ENCODE assay signal across 8 cellular contexts in the genomic region with DNA sequence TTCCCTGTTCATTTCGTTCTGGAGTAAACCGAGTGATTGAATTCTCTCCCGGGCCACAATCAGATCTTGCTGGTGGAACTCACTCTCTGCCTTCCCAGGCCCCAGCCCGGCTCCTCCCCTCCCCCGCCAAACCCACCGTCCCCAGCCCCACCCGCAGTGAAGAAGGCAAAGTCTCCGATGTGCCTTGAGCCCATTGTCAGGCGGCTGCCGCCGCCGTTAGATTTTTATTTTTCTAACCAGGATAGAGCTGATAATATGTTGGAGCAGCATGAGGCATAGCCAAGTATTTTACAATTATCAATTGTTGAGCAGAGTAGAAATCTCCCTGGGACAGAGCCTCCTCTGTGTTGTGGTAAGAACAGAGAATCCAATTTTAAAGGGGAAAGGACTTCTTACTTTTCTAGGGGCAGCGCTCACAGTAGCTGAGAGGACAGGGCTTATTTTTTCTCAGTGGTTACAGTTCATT. TPM values are rescaled to one million over a fixed set of nuclear protein-coding genes. Genes with fewer than 3 reads are reported as not detected.
DNase-seq lines count a peak whose midpoint lies in the region; ATAC-seq and TF ChIP-seq lines count a peak whose summit lies in the region.

No MANE protein-coding gene starts in this region.

- peaks cover 17% of the 10 kb centered on the region for H3K4me1 Mint-ChIP-seq in endodermal cell
- peaks cover 22 to 23% of the 10 kb centered on the region in 2 donors for H3K4me1 Mint-ChIP-seq in natural killer cell

- H3K4me3 Mint-ChIP-seq in endodermal cell = peak overlapping the region; percentile 85
- peak overlapping the region; percentile 95 for H3K4me3 Mint-ChIP-seq in natural killer cell

- peak overlapping the region; percentile 88 for H2AFZ ChIP-seq in SU-DHL-6 (ENCODE audit: low read depth, low read length, severe bottlenecking)

- H3K36me3 ChIP-seq in SU-DHL-6 (ENCODE audit: low read length) = peaks cover 16% of the 10 kb centered on the region; the same call in 1 of the 2 replicates
- peaks cover 26% of the 10 kb centered on the region for H3K36me3 ChIP-seq in endodermal cell (ENCODE audit: control insufficient read depth, insufficient read depth, low read length)

- peaks cover 19% of the 10 kb centered on the region for H3K36me3 Mint-ChIP-seq in endodermal cell (ENCODE audit: low read depth)
- no peaks in the 10 kb centered on the region for H3K36me3 Mint-ChIP-seq in natural killer cell

- no peaks in the 10 kb centered on the region for H3K9me2 ChIP-seq in SU-DHL-6 (replicated peaks; ENCODE audit: insufficient read depth, low read length)

- H3K9ac ChIP-seq in SU-DHL-6 (ENCODE audit: low read length) = peak overlapping the region; percentile 84
- H3K9ac ChIP-seq in endodermal cell (ENCODE audit: extremely low read depth, low read length, poor library complexity, severe bottlenecking) = peak overlapping the region; percentile 88

- 2% methylated on average over 13 of the region's 13 CpGs; no CpG with 5 or more reads in 1 of the 2 experiments for WGBS in endodermal cell (ENCODE audit: insufficient coverage in 1 of 2, insufficient read length in 1 of 2), 2 experiments

- in situ Hi-C loops in GM13976 (cut with MboI; ENCODE audit: low sequenced_read_pairs, unreplicated experiment) = no loop called here

- H3K27ac ChIP-seq in SU-DHL-6 (ENCODE audit: low read depth, low read length) = peak overlapping the region; percentile 73
- H3K27ac ChIP-seq in endodermal cell (ENCODE audit: low read depth, low read length) = peak overlapping the region; percentile 32

- H4K20me1 ChIP-seq in SU-DHL-6 (ENCODE audit: low read depth, low read length) = no peaks in the 10 kb centered on the region; the same call in 1 of the 2 replicates

- peaks cover 9% of the 10 kb centered on the region for H3K27me3 Mint-ChIP-seq in endodermal cell (ENCODE audit: insufficient read depth)
- peaks cover 11 to 19% of the 10 kb centered on the region in 2 donors for H3K27me3 Mint-ChIP-seq in natural killer cell (ENCODE audit: low read depth in 2 of 2)

- H3K9me3 ChIP-seq in SU-DHL-6 (ENCODE audit: insufficient read depth, low read length) (no peaks in the 10 kb centered on the region), endodermal cell (ENCODE audit: control insufficient read depth, low read length) (no peaks in the 10 kb centered on the region)

- peaks cover 9% of the 10 kb centered on the region; the same call in 1 of the 2 replicates for H3F3A ChIP-seq in SU-DHL-6 (ENCODE audit: insufficient read depth)

- intact Hi-C loops in natural killer cell (cut with micrococcal nuclease) = no loop called here

- no peaks in the 10 kb centered on the region for H3K4me1 ChIP-seq in endodermal cell (ENCODE audit: control insufficient read depth, insufficient read depth, low read length)

- H3K79me2 ChIP-seq in SU-DHL-6 (ENCODE audit: insufficient read depth, low read length) = peaks cover 30% of the 10 kb centered on the region

- peak overlapping the region; percentile 85 for H3K4me3 ChIP-seq in SU-DHL-6 (ENCODE audit: insufficient read depth, low read length, poor library complexity, severe bottlenecking)
- H3K4me3 ChIP-seq in endodermal cell (ENCODE audit: low read length) = peak overlapping the region; percentile 98

- peak overlapping the region; percentile 93 for H3K4me2 ChIP-seq in SU-DHL-6 (ENCODE audit: low read depth, low read length, poor library complexity, severe bottlenecking)

- no peaks in the 10 kb centered on the region for H3K27me3 ChIP-seq in SU-DHL-6 (ENCODE audit: low read length)
- H3K27me3 ChIP-seq in endodermal cell (ENCODE audit: control insufficient read depth, insufficient read depth, low read length, poor library complexity, severe bottlenecking) = no peaks in the 10 kb centered on the region

- TF ChIP-seq CTCF in SU-DHL-6 (IDR thresholded peaks at IDR 0.05; ENCODE audit: insufficient read depth, low read length, poor library complexity, severe bottlenecking) (no peak), endodermal cell (conservative IDR thresholded peaks at IDR 0.05) (no peak), natural killer cell (IDR thresholded peaks at IDR 0.05) (no peak), GM13976 (IDR thresholded peaks at IDR 0.05; ENCODE audit: borderline replicate concordance, control extremely low read depth, extremely low read depth, insufficient read depth, missing control alignments) (no peak)

- H3K9me3 Mint-ChIP-seq in endodermal cell = no peaks in the 10 kb centered on the region
- no peaks in the 10 kb centered on the region for H3K9me3 Mint-ChIP-seq in natural killer cell

- H3K27ac Mint-ChIP-seq in endodermal cell (peak overlapping the region; percentile 98), natural killer cell (no peak overlapping the region)

- DNase-seq in activated naive CD4-positive, alpha-beta T cell treated with Interleukin-2 at 50 U/mL for 16 hours = peak; percentile 11
- no peak for DNase-seq in activated naive CD4-positive, alpha-beta T cell (lab: John Stamatoyannopoulos, UW)
- peak; percentile 73 for DNase-seq in endodermal cell
- no peak for DNase-seq in natural killer cell
- no peak for DNase-seq in NOMO-1 treated with DMSO at 0.1 percent for 48 hours (lab: John Stamatoyannopoulos, UW; ENCODE audit: unreplicated experiment)
- no peak for DNase-seq in GM13976 (ENCODE audit: low spot score)

- ATAC-seq in natural killer cell = no peak
- ATAC-seq in GM18498 (IDR thresholded peaks at IDR 0.05; ENCODE audit: unreplicated experiment) = no peak

RNA-seq across cellular contexts. Expression of gene PSAT1, which starts 1.2 kb away (rescaled TPM):
- total RNA-seq in endodermal cell (10 to 100 TPM; 64.4 to 75.7 TPM), natural killer cell (1 to 10 TPM; 1.1 to 3.3 (median 2.3) TPM)
- polyA plus RNA-seq in endodermal cell (2013, experiment 1 of 2) = 194 TPM
- polyA plus RNA-seq in endodermal cell (2013, experiment 2 of 2) = 138 TPM

Comparison
In these comparisons a context has a peak if more than half of its experiments do, and no peak if none do; other contexts are left out.
1. DNase-seq: peak in activated naive CD4-positive, alpha-beta T cell treated with Interleukin-2 at 50 U/mL for 16 hours (single experiment) and endodermal cell (single experiment); none in activated naive CD4-positive, alpha-beta T cell (0 of 4), natural killer cell (single experiment), NOMO-1 treated with DMSO at 0.1 percent for 48 hours (single experiment) and GM13976 (single experiment).
2. RNA of gene PSAT1, which starts 1.2 kb away (total RNA-seq): 64.4 to 75.7 TPM in endodermal cell; 1.1 to 3.3 TPM in natural killer cell; every median in the first group is over 10 times any median in the second.